In genomic region chr17:17106716-17107115, GRCh38 we compare ENCODE assay signal across 12 cellular contexts.
DNase-seq lines count a peak whose midpoint lies in the region; ATAC-seq and TF ChIP-seq lines count a peak whose summit lies in the region.
"Had no signal": no experiment of that assay in that cellular context is flagged by ENCODE, and none has a peak within 500 bp of the region (broad histone marks: within the 10 kb centered on the region; RNA-seq: fewer than 3 reads in every experiment).

No MANE protein-coding gene starts in this region.

- H3T11ph ChIP-seq in H9 (ENCODE audit: low read length), result no peak overlapping the region

- no peak overlapping the region for H2BK20ac ChIP-seq in H9 (ENCODE audit: low read depth, low read length, poor library complexity, severe bottlenecking)

- no peak overlapping the region for H4K5ac ChIP-seq in H9 (ENCODE audit: insufficient read length, low read depth, low read length)

- no peak overlapping the region for H3K4me3 Mint-ChIP-seq in effector memory CD8-positive, alpha-beta T cell
- no peak overlapping the region for H3K4me3 Mint-ChIP-seq in naive thymus-derived CD8-positive, alpha-beta T cell
- no peak overlapping the region for H3K4me3 Mint-ChIP-seq in H9
- H3K4me3 Mint-ChIP-seq: activated naive CD8-positive, alpha-beta T cell treated with anti-CD3 and anti-CD28 coated beads, Interleukin-2, amount 10 ng/mL, durations not matched to agents 7 days and 5 days had no signal

- WGBS in H9 (ENCODE audit: extremely low coverage, insufficient read length, low lambda C conversion rate), result no CpG with 5 or more reads among the region's 1 CpG

- H3K4ac ChIP-seq in H9 (ENCODE audit: low read depth, low read length), result no peak overlapping the region

- H2BK15ac ChIP-seq in H9 (ENCODE audit: low read depth, low read length), result no peak overlapping the region

- POLR2A ChIA-PET in naive thymus-derived CD8-positive, alpha-beta T cell (lab: Charles Lee), result no interaction called here

- no peak overlapping the region for H4K91ac ChIP-seq in H9 (ENCODE audit: insufficient read length, low read depth, low read length)

- no peak overlapping the region for H3K23ac ChIP-seq in H9 (ENCODE audit: insufficient read length, low read depth, low read length)

- DNase-seq in Right ventricle myocardium superior (no peak), left cardiac atrium (no peak), upper lobe of right lung (no peak), H9 (no peak), NCI-H1930 (lab: John Stamatoyannopoulos, UW) (no peak), NOMO-1 (lab: John Stamatoyannopoulos, UW; ENCODE audit: unreplicated experiment in 2 of 2) (no peak)
- DNase-seq in effector memory CD8-positive, alpha-beta T cell, result no peak
- DNase-seq in naive thymus-derived CD8-positive, alpha-beta T cell, result no peak
- DNase-seq: activated CD4-positive, alpha-beta T cell treated with anti-CD3 and anti-CD28 coated beads, Interleukin-2, amount 50 U/mL, for 1 hour; activated naive CD8-positive, alpha-beta T cell treated with anti-CD3 and anti-CD28 coated beads, Interleukin-2, amount 10 ng/mL, durations not matched to agents 7 days and 5 days; NCI-H1436; NK-92 treated with Interleukin-12 subunit alpha and Interleukin-12 subunit beta, amount 100 ng/mL, for 24 hours had no signal

- no peaks in the 10 kb centered on the region for H3K23me2 ChIP-seq in H9 (ENCODE audit: insufficient read length, low read depth, low read length, poor library complexity, severe bottlenecking)

- no peak overlapping the region for H2AFZ ChIP-seq in H9 (ENCODE audit: low read length)

- H3K9me3 ChIP-seq in upper lobe of right lung (no peaks in the 10 kb centered on the region), H9 (ENCODE audit: control insufficient read depth, low read depth, low read length) (no peaks in the 10 kb centered on the region)

- intact Hi-C loops in Right ventricle myocardium superior (cut with DNase I) (no loop called here), left cardiac atrium (cut with DNase I) (loop anchor here in 1 of 2 donors (10.0 kb wide), 1 partner anchor 62 kb away; the partner anchor contains the start of gene MPRIP), upper lobe of right lung (cut with DNase I) (no loop called here)

- no peak overlapping the region for H4K8ac ChIP-seq in H9 (replicated peaks; ENCODE audit: insufficient read length, low read depth, low read length)

- no peaks in the 10 kb centered on the region for H3K27me3 ChIP-seq in upper lobe of right lung
- no peaks in the 10 kb centered on the region for H3K27me3 ChIP-seq in H9 (ENCODE audit: insufficient read depth, low read length)

- TF ChIP-seq CTCF in upper lobe of right lung (IDR thresholded peaks at IDR 0.05) (no peak), H9 (conservative IDR thresholded peaks at IDR 0.05) (no peak)

- no peak overlapping the region for H3K56ac ChIP-seq in H9 (ENCODE audit: insufficient read length, low read depth, low read length)

- H3K27ac Mint-ChIP-seq in effector memory CD8-positive, alpha-beta T cell, result peak overlapping the region; percentile 86 to 92
- H3K27ac Mint-ChIP-seq in naive thymus-derived CD8-positive, alpha-beta T cell, result peak overlapping the region; percentile 25 to 90 (median 76)
- peak overlapping the region in 1 of 3 experiments; percentile 22; a peak in 3 of 7 replicates for H3K27ac Mint-ChIP-seq in H9
- H3K27ac Mint-ChIP-seq: activated naive CD8-positive, alpha-beta T cell treated with anti-CD3 and anti-CD28 coated beads, Interleukin-2, amount 10 ng/mL, durations not matched to agents 7 days and 5 days had no signal

- no peaks in the 10 kb centered on the region for H3K79me2 ChIP-seq in H9 (ENCODE audit: insufficient read depth, low read length)

- H2BK5ac ChIP-seq in H9 (ENCODE audit: insufficient read length, low read length), result no peak overlapping the region

- H3K4me3 ChIP-seq in upper lobe of right lung, result no peak overlapping the region

- H3K18ac ChIP-seq in H9 (ENCODE audit: insufficient read length, low read depth, low read length), result no peak overlapping the region

- no peak overlapping the region for H3K14ac ChIP-seq in H9 (ENCODE audit: insufficient read depth, low read length)

- peaks cover 58 to 65% of the 10 kb centered on the region in 2 donors for H3K4me1 Mint-ChIP-seq in effector memory CD8-positive, alpha-beta T cell (ENCODE audit: low read depth in 2 of 2)
- H3K4me1 Mint-ChIP-seq in naive thymus-derived CD8-positive, alpha-beta T cell, result peaks cover 36 to 74% (median 68%) of the 10 kb centered on the region in 4 donors
- H3K4me1 Mint-ChIP-seq in H9, result peaks cover 15 to 21% of the 10 kb centered on the region in 2 experiments

- H3K4me1 ChIP-seq in upper lobe of right lung (peaks cover 60% of the 10 kb centered on the region), H9 (ENCODE audit: insufficient read depth, low read length) (no peaks in the 10 kb centered on the region)

- no peak overlapping the region for H3K4me2 ChIP-seq in H9 (ENCODE audit: insufficient read depth, insufficient read length, low read length)

- no peaks in the 10 kb centered on the region for H4K20me1 ChIP-seq in H9 (ENCODE audit: control insufficient read depth, insufficient read depth, insufficient read length)

- H2AK5ac ChIP-seq in H9 (ENCODE audit: insufficient read length, low read length), result no peak overlapping the region

- H2BK12ac ChIP-seq in H9 (ENCODE audit: insufficient read length, low read depth, low read length), result no peak overlapping the region

- no peak overlapping the region for H3K9ac ChIP-seq in H9 (ENCODE audit: extremely low read depth, insufficient read length, low read length)

- H3K27ac ChIP-seq in upper lobe of right lung (peak overlapping the region; percentile 55), H9 (ENCODE audit: insufficient read length, low read depth, low read length) (no peak overlapping the region)

- H3K36me3 Mint-ChIP-seq in effector memory CD8-positive, alpha-beta T cell (ENCODE audit: insufficient read depth), result peaks cover 12% of the 10 kb centered on the region
- peaks cover 0 to 7% (median 0%) of the 10 kb centered on the region in 3 donors for H3K36me3 Mint-ChIP-seq in naive thymus-derived CD8-positive, alpha-beta T cell
- no peaks in the 10 kb centered on the region; a peak in 1 of 7 replicates for H3K36me3 Mint-ChIP-seq in H9 (ENCODE audit: insufficient read depth in 1 of 3, low read depth in 3 of 3)
- H3K36me3 Mint-ChIP-seq: activated naive CD8-positive, alpha-beta T cell treated with anti-CD3 and anti-CD28 coated beads, Interleukin-2, amount 10 ng/mL, durations not matched to agents 7 days and 5 days had no signal

- no peaks in the 10 kb centered on the region for H3K79me1 ChIP-seq in H9 (ENCODE audit: insufficient read depth, low read depth, low read length, poor library complexity, severe bottlenecking)

- peak; percentile 10 for ATAC-seq in Right ventricle myocardium superior (ENCODE audit: poor library complexity)
- ATAC-seq in left cardiac atrium, result no peak
- no peak for ATAC-seq in effector memory CD8-positive, alpha-beta T cell (replicated peaks)
- no peak for ATAC-seq in naive thymus-derived CD8-positive, alpha-beta T cell
- no peak for ATAC-seq in upper lobe of right lung

- H2BK120ac ChIP-seq in H9 (ENCODE audit: low read depth, low read length, poor library complexity, severe bottlenecking), result no peak overlapping the region

- H3K27me3 Mint-ChIP-seq in effector memory CD8-positive, alpha-beta T cell, result no peaks in the 10 kb centered on the region
- H3K27me3 Mint-ChIP-seq in naive thymus-derived CD8-positive, alpha-beta T cell, result no peaks in the 10 kb centered on the region
- H3K27me3 Mint-ChIP-seq in H9 (ENCODE audit: low read depth), result no peaks in the 10 kb centered on the region
- H3K27me3 Mint-ChIP-seq: activated naive CD8-positive, alpha-beta T cell treated with anti-CD3 and anti-CD28 coated beads, Interleukin-2, amount 10 ng/mL, durations not matched to agents 7 days and 5 days had no signal

- H3K9me3 Mint-ChIP-seq in effector memory CD8-positive, alpha-beta T cell, result no peaks in the 10 kb centered on the region
- no peaks in the 10 kb centered on the region for H3K9me3 Mint-ChIP-seq in naive thymus-derived CD8-positive, alpha-beta T cell
- no peaks in the 10 kb centered on the region for H3K9me3 Mint-ChIP-seq in H9
- H3K9me3 Mint-ChIP-seq: activated naive CD8-positive, alpha-beta T cell treated with anti-CD3 and anti-CD28 coated beads, Interleukin-2, amount 10 ng/mL, durations not matched to agents 7 days and 5 days had no signal

- peaks cover 3% of the 10 kb centered on the region for H3K36me3 ChIP-seq in upper lobe of right lung
